17 cellular contexts compared by ENCODE assay signal in genomic region chr7:74307738-74308505, GRCh38. TPM values are rescaled to one million over a fixed set of nuclear protein-coding genes. Genes with fewer than 3 reads are reported as not detected.
DNase-seq lines count a peak whose midpoint lies in the region; ATAC-seq lines count a peak whose summit lies in the region.
"Had no signal": no experiment of that assay in that cellular context is flagged by ENCODE, and none has a peak within 500 bp of the region (broad histone marks: within the 10 kb centered on the region; RNA-seq: fewer than 3 reads in every experiment).

No MANE protein-coding gene starts in this region.

- H3K27ac ChIP-seq in BLaER1 treated with 17β-estradiol and CSF1 and Interleukin-3, amounts not matched to agents 10 nM and 100 nM: no peak overlapping the region; a peak in 1 of 22 replicates
- H3K27ac ChIP-seq in caudate nucleus (ENCODE audit: low read depth, low read length) (peak overlapping the region; percentile 36), neuronal stem cell (replicated peaks; ENCODE audit: low read length) (no peak overlapping the region)
- H3K27ac ChIP-seq: C4-2B, suprapubic skin had no signal

- H3K4me3 ChIP-seq in BLaER1 treated with 17β-estradiol and CSF1 and Interleukin-3, amounts not matched to agents 10 nM and 100 nM: no peak overlapping the region
- H3K4me3 ChIP-seq in neuronal stem cell (ENCODE audit: low read length in 2 of 2): no peak overlapping the region

- H3K23ac ChIP-seq in neuronal stem cell (ENCODE audit: low read depth, low read length, poor library complexity): peak overlapping the region; percentile 65

- H4K20me1 ChIP-seq in BLaER1 treated with 17β-estradiol and CSF1 and Interleukin-3, amounts not matched to agents 10 nM and 100 nM: peaks cover 76 to 100% (median 91%) of the 10 kb centered on the region in 11 experiments

- H3K27me3 ChIP-seq in BLaER1 treated with 17β-estradiol and CSF1 and Interleukin-3, amounts not matched to agents 10 nM and 100 nM: no peaks in the 10 kb centered on the region
- H3K27me3 ChIP-seq in neuronal stem cell (ENCODE audit: control insufficient read depth in 3 of 3, insufficient read depth in 3 of 3, low read depth in 1 of 3, low read length in 3 of 3): no peaks in the 10 kb centered on the region
- H3K27me3 ChIP-seq: suprapubic skin had no signal

- peaks cover 7 to 19% (median 14%) of the 10 kb centered on the region in 11 experiments; a peak in 21 of 22 replicates for H3K9me3 ChIP-seq in BLaER1 treated with 17β-estradiol and CSF1 and Interleukin-3, amounts not matched to agents 10 nM and 100 nM (replicated peaks in 1 of 11)
- no peaks in the 10 kb centered on the region for H3K9me3 ChIP-seq in neuronal stem cell (replicated peaks in 1 of 2; ENCODE audit: control insufficient read depth in 2 of 2, insufficient read depth in 1 of 2, low read depth in 1 of 2, low read length in 2 of 2)
- H3K9me3 ChIP-seq: suprapubic skin had no signal

- H3K4me1 Mint-ChIP-seq in stimulated activated naive CD8-positive, alpha-beta T cell treated with anti-CD3 and anti-CD28 coated beads, Interleukin-15, amount 100 ng/mL, for 72 hours: peaks cover 24% of the 10 kb centered on the region

- no CpG with 5 or more reads among the region's 10 CpGs for WGBS in neuronal stem cell (ENCODE audit: extremely low coverage in 2 of 2, insufficient read length in 2 of 2, insufficient replicate concordance in 1 of 2), 2 donors

- H2BK120ac ChIP-seq in neuronal stem cell (ENCODE audit: low read depth, low read length): peak overlapping the region; percentile 87

- no peak for ATAC-seq in stimulated activated naive CD8-positive, alpha-beta T cell treated with anti-CD3 and anti-CD28 coated beads, Interleukin-15, amount 100 ng/mL, for 72 hours

- peak overlapping the region; percentile 30 for H2BK15ac ChIP-seq in neuronal stem cell (ENCODE audit: low read length)

- no peak overlapping the region for H2AFZ ChIP-seq in neuronal stem cell (ENCODE audit: low read length)

- DNase-seq in HT-29 (ENCODE audit: low spot score): peak; percentile 33
- DNase-seq in caudate nucleus (lab: John Stamatoyannopoulos, UW): peak in 4 of 61 donors; percentile 4 to 39 (median 20)
- DNase-seq in neuronal stem cell (ENCODE audit: low spot score): no peak
- DNase-seq in stimulated activated naive CD8-positive, alpha-beta T cell treated with anti-CD3 and anti-CD28 coated beads, Interleukin-15, amount 100 ng/mL, for 72 hours: no peak
- no peak for DNase-seq in globus pallidus (ENCODE audit: low spot score)
- DNase-seq in NCI-H128 (lab: John Stamatoyannopoulos, UW; ENCODE audit: unreplicated experiment): no peak
- DNase-seq: activated CD4-positive, alpha-beta T cell treated with anti-CD3 and anti-CD28 coated beads for 1 hour; activated effector memory CD4-positive, alpha-beta T cell treated with anti-CD3 and anti-CD28 coated beads, Interleukin-2, amount 50 U/mL, for 16 hours; cortex of kidney; DND-41; erythroblast; mesendoderm; Right ventricle myocardium superior; stimulated activated CD4-positive, alpha-beta T cell treated with anti-CD3 and anti-CD28 coated beads, Interleukin-2, amount 100 ng/mL, for 24 hours had no signal

- peaks cover 25% of the 10 kb centered on the region for H3K27me3 Mint-ChIP-seq in stimulated activated naive CD8-positive, alpha-beta T cell treated with anti-CD3 and anti-CD28 coated beads, Interleukin-15, amount 100 ng/mL, for 72 hours

- H3K4ac ChIP-seq in neuronal stem cell (ENCODE audit: low read length): no peak overlapping the region

- no peak overlapping the region for H4K91ac ChIP-seq in neuronal stem cell (ENCODE audit: low read depth, low read length, poor library complexity)

- H3K4me2 ChIP-seq in BLaER1 treated with 17β-estradiol and CSF1 and Interleukin-3, amounts not matched to agents 10 nM and 100 nM: peak overlapping the region in 8 of 11 experiments; percentile 5 to 95 (median 82); a peak in 15 of 22 replicates
- H3K4me2 ChIP-seq in neuronal stem cell (ENCODE audit: insufficient read depth, low read length, poor library complexity, severe bottlenecking): no peak overlapping the region

- H3K36me3 ChIP-seq in BLaER1 treated with 17β-estradiol and CSF1 and Interleukin-3, amounts not matched to agents 10 nM and 100 nM: peaks cover 5 to 46% (median 30%) of the 10 kb centered on the region in 11 experiments; a peak in 17 of 22 replicates
- peaks cover 0 to 6% of the 10 kb centered on the region in 2 donors for H3K36me3 ChIP-seq in neuronal stem cell (replicated peaks in 1 of 2; ENCODE audit: control insufficient read depth in 2 of 2, insufficient read depth in 2 of 2, low read length in 2 of 2)
- H3K36me3 ChIP-seq: suprapubic skin had no signal

- peak overlapping the region; percentile 19 for H2BK5ac ChIP-seq in neuronal stem cell (ENCODE audit: low read length)

- H4K8ac ChIP-seq in neuronal stem cell (ENCODE audit: low read depth, low read length): no peak overlapping the region

- H3K4me1 ChIP-seq in BLaER1 treated with 17β-estradiol and CSF1 and Interleukin-3, amounts not matched to agents 10 nM and 100 nM: peaks cover 49 to 88% (median 73%) of the 10 kb centered on the region in 10 experiments
- peaks cover 6 to 13% of the 10 kb centered on the region in 2 donors for H3K4me1 ChIP-seq in neuronal stem cell (ENCODE audit: control insufficient read depth in 2 of 2, insufficient read depth in 1 of 2, low read depth in 1 of 2, low read length in 2 of 2)

- peak overlapping the region; percentile 48 for H3K18ac ChIP-seq in neuronal stem cell (ENCODE audit: low read length)

- peaks cover 12% of the 10 kb centered on the region for H3K79me1 ChIP-seq in neuronal stem cell (ENCODE audit: low read depth, low read length)

- no peak overlapping the region for H3K14ac ChIP-seq in neuronal stem cell (ENCODE audit: low read length)

- H3K4me3 Mint-ChIP-seq in stimulated activated naive CD8-positive, alpha-beta T cell treated with anti-CD3 and anti-CD28 coated beads, Interleukin-15, amount 100 ng/mL, for 72 hours: no peak overlapping the region

- peak overlapping the region; percentile 73 for H2BK12ac ChIP-seq in neuronal stem cell (ENCODE audit: low read length)

- peak overlapping the region; percentile 63 for H2AK5ac ChIP-seq in neuronal stem cell (ENCODE audit: low read depth, low read length)

- no peak overlapping the region for H3K27ac Mint-ChIP-seq in stimulated activated naive CD8-positive, alpha-beta T cell treated with anti-CD3 and anti-CD28 coated beads, Interleukin-15, amount 100 ng/mL, for 72 hours

- H3K9ac ChIP-seq in BLaER1 treated with 17β-estradiol and CSF1 and Interleukin-3, amounts not matched to agents 10 nM and 100 nM: no peak overlapping the region; a peak in 1 of 22 replicates
- H3K9ac ChIP-seq in neuronal stem cell (ENCODE audit: low read depth, low read length, poor library complexity): no peak overlapping the region

- no peaks in the 10 kb centered on the region for H3K9me3 Mint-ChIP-seq in stimulated activated naive CD8-positive, alpha-beta T cell treated with anti-CD3 and anti-CD28 coated beads, Interleukin-15, amount 100 ng/mL, for 72 hours

RNA-seq across cellular contexts. Expression of gene CLIP2, which starts 18.7 kb away (rescaled TPM):
- 13.5 and 14.0 TPM in 2 replicates for total RNA-seq in HT-29 (2014; rRNA removed; shearing (Covaris generic))
- polyA plus RNA-seq in neuronal stem cell (2013, experiment 1 of 2): 20.1 TPM
- polyA plus RNA-seq in neuronal stem cell (2013, experiment 2 of 2): 18.7 TPM

RNA-seq across cellular contexts. Expression of gene RFC2, which starts 53.7 kb away (rescaled TPM):
- 60.3 and 63.3 TPM in 2 replicates for total RNA-seq in HT-29 (2014; rRNA removed; shearing (Covaris generic))
- 48.8 TPM for polyA plus RNA-seq in neuronal stem cell (2013, experiment 1 of 2)
- 48.1 TPM for polyA plus RNA-seq in neuronal stem cell (2013, experiment 2 of 2)
